ENCODE assay signal across 20 cellular contexts in genomic region chr10:29740981-29741545, GRCh38.
A peak's percentile ranks its signal among the peaks of the same experiment; 100 is the strongest.
DNase-seq lines count a peak whose midpoint lies in the region; ATAC-seq, FAIRE-seq and TF ChIP-seq lines count a peak whose summit lies in the region.
"Had no signal": no experiment of that assay in that cellular context is flagged by ENCODE, and none has a peak within 500 bp of the region (broad histone marks: within the 10 kb centered on the region; RNA-seq: fewer than 3 reads in every experiment).

No MANE protein-coding gene starts in this region.

- H4K91ac ChIP-seq in H9 (ENCODE audit: insufficient read length, low read depth, low read length), result no peak overlapping the region

- no peak overlapping the region for H4K8ac ChIP-seq in H9 (replicated peaks; ENCODE audit: insufficient read length, low read depth, low read length)

- H3K36me3 Mint-ChIP-seq in astrocyte (ENCODE audit: low read depth, unreplicated experiment) (peaks cover 2% of the 10 kb centered on the region), nephron progenitor cell (ENCODE audit: low read depth) (no peaks in the 10 kb centered on the region), H9 (ENCODE audit: insufficient read depth in 1 of 3, low read depth in 3 of 3) (peaks cover 0 to 2% (median 0%) of the 10 kb centered on the region in 3 experiments; a peak in 2 of 7 replicates)
- peaks cover 6% of the 10 kb centered on the region for H3K36me3 Mint-ChIP-seq in dendritic cell treated with granulocyte-macrophage colony-stimulating factor and Interleukin-4, amounts not matched to agents 40 ng/mL and 50 ng/mL, for 4 days (ENCODE audit: low read depth)
- H3K36me3 Mint-ChIP-seq: memory B cell had no signal

- H3K27me3 ChIP-seq in astrocyte (ENCODE audit: insufficient read depth, low read length) (no peaks in the 10 kb centered on the region), thyroid gland (no peaks in the 10 kb centered on the region), H9 (ENCODE audit: insufficient read depth, low read length) (peaks cover 2% of the 10 kb centered on the region; the same call in 1 of the 2 replicates)
- H3K27me3 ChIP-seq: BE2C, SJSA1 had no signal

- H2BK20ac ChIP-seq in H9 (ENCODE audit: low read depth, low read length, poor library complexity, severe bottlenecking), result no peak overlapping the region

- peaks cover 11% of the 10 kb centered on the region for H3K27me3 Mint-ChIP-seq in astrocyte (ENCODE audit: low read depth, unreplicated experiment)
- H3K27me3 Mint-ChIP-seq in dendritic cell treated with granulocyte-macrophage colony-stimulating factor and Interleukin-4, amounts not matched to agents 40 ng/mL and 50 ng/mL, for 4 days, result peaks cover 21% of the 10 kb centered on the region
- H3K27me3 Mint-ChIP-seq in nephron progenitor cell (ENCODE audit: low read depth, poor library complexity), result peaks cover 9% of the 10 kb centered on the region
- peaks cover 28% of the 10 kb centered on the region for H3K27me3 Mint-ChIP-seq in H9 (ENCODE audit: low read depth)

- no peak overlapping the region for H3K14ac ChIP-seq in H9 (ENCODE audit: insufficient read depth, low read length)

- H3K4me1 ChIP-seq in astrocyte (ENCODE audit: insufficient read depth, low read length) (no peaks in the 10 kb centered on the region), thyroid gland (peaks cover 1 to 7% of the 10 kb centered on the region in 2 donors), H9 (ENCODE audit: insufficient read depth, low read length) (no peaks in the 10 kb centered on the region)
- H3K4me1 ChIP-seq: BE2C had no signal

- no peak for ATAC-seq in GM21381 (IDR thresholded peaks at IDR 0.05; ENCODE audit: unreplicated experiment)
- ATAC-seq: PC-3; stimulated activated naive CD8-positive, alpha-beta T cell treated with anti-CD3 and anti-CD28 coated beads, Interleukin-15, Interleukin-2, amounts not matched to agents 100 U/mL and 50 U/mL, for 24 hours had no signal

- FAIRE-seq in astrocyte (lab: Jason Lieb, UNC), result no peak
- FAIRE-seq: D721Med, keratinocyte had no signal

- H3K9me3 ChIP-seq in astrocyte (ENCODE audit: insufficient read depth, low read depth, low read length) (no peaks in the 10 kb centered on the region), thyroid gland (no peaks in the 10 kb centered on the region), H9 (ENCODE audit: control insufficient read depth, low read depth, low read length) (no peaks in the 10 kb centered on the region)
- H3K9me3 ChIP-seq: BE2C, SJSA1 had no signal

- H2AFZ ChIP-seq in astrocyte (ENCODE audit: low read depth, low read length), result no peak overlapping the region
- H2AFZ ChIP-seq in H9 (ENCODE audit: low read length), result no peak overlapping the region

- peaks cover 6% of the 10 kb centered on the region for H3K23me2 ChIP-seq in H9 (ENCODE audit: insufficient read length, low read depth, low read length, poor library complexity, severe bottlenecking)

- TF ChIP-seq CTCF in astrocyte (IDR thresholded peaks at IDR 0.05; ENCODE audit: insufficient read depth, low read depth, low read length), result no peak
- TF ChIP-seq CTCF in nephron progenitor cell (IDR thresholded peaks at IDR 0.05), result no peak
- TF ChIP-seq CTCF in thyroid gland (IDR thresholded peaks at IDR 0.05), result no peak
- no peak for TF ChIP-seq CTCF in H9 (conservative IDR thresholded peaks at IDR 0.05)

- peaks cover 2% of the 10 kb centered on the region for H3K9me3 Mint-ChIP-seq in astrocyte (ENCODE audit: unreplicated experiment)
- H3K9me3 Mint-ChIP-seq in dendritic cell treated with granulocyte-macrophage colony-stimulating factor and Interleukin-4, amounts not matched to agents 40 ng/mL and 50 ng/mL, for 4 days, result no peaks in the 10 kb centered on the region
- peaks cover 4% of the 10 kb centered on the region for H3K9me3 Mint-ChIP-seq in nephron progenitor cell
- H3K9me3 Mint-ChIP-seq in H9, result no peaks in the 10 kb centered on the region
- H3K9me3 Mint-ChIP-seq: T-helper 2 cell treated with Interferon-gamma antibody and Interleukin-4, amounts not matched to agents 5 μg/mL and 100 μg/mL, for 36 hours had no signal

- no peak overlapping the region for H3K9ac ChIP-seq in astrocyte (ENCODE audit: low read length)
- no peak overlapping the region for H3K9ac ChIP-seq in H9 (ENCODE audit: extremely low read depth, insufficient read length, low read length)

- H3K4me3 Mint-ChIP-seq in astrocyte (ENCODE audit: unreplicated experiment) (no peak overlapping the region), nephron progenitor cell (no peak overlapping the region), H9 (no peak overlapping the region)
- H3K4me3 Mint-ChIP-seq in dendritic cell treated with granulocyte-macrophage colony-stimulating factor and Interleukin-4, amounts not matched to agents 40 ng/mL and 50 ng/mL, for 4 days, result no peak overlapping the region
- H3K4me3 Mint-ChIP-seq: memory B cell; T-helper 2 cell treated with Interferon-gamma antibody and Interleukin-4, amounts not matched to agents 5 μg/mL and 100 μg/mL, for 36 hours had no signal

- H2AK5ac ChIP-seq in H9 (ENCODE audit: insufficient read length, low read length), result no peak overlapping the region

- intact Hi-C loops in dendritic cell treated with granulocyte-macrophage colony-stimulating factor and Interleukin-4, amounts not matched to agents 40 ng/mL and 50 ng/mL, for 4 days (cut with micrococcal nuclease), result no loop called here
- intact Hi-C loops in thyroid gland (cut with DNase I), result no loop called here

- H3K27ac Mint-ChIP-seq in astrocyte (ENCODE audit: unreplicated experiment) (no peak overlapping the region), nephron progenitor cell (peak overlapping the region; percentile 57), H9 (no peak overlapping the region)
- peak overlapping the region; percentile 52 for H3K27ac Mint-ChIP-seq in dendritic cell treated with granulocyte-macrophage colony-stimulating factor and Interleukin-4, amounts not matched to agents 40 ng/mL and 50 ng/mL, for 4 days
- H3K27ac Mint-ChIP-seq: memory B cell; T-helper 2 cell treated with Interferon-gamma antibody and Interleukin-4, amounts not matched to agents 5 μg/mL and 100 μg/mL, for 36 hours had no signal

- H3K23ac ChIP-seq in H9 (ENCODE audit: insufficient read length, low read depth, low read length), result no peak overlapping the region

- H3K4me2 ChIP-seq in astrocyte (ENCODE audit: low read length), result no peak overlapping the region
- no peak overlapping the region for H3K4me2 ChIP-seq in H9 (ENCODE audit: insufficient read depth, insufficient read length, low read length)

- no peak overlapping the region for H2BK5ac ChIP-seq in H9 (ENCODE audit: insufficient read length, low read length)

- no peaks in the 10 kb centered on the region for H4K20me1 ChIP-seq in astrocyte (ENCODE audit: insufficient read depth, low read length)
- no peaks in the 10 kb centered on the region for H4K20me1 ChIP-seq in H9 (ENCODE audit: control insufficient read depth, insufficient read depth, insufficient read length)

- no peaks in the 10 kb centered on the region for H3K36me3 ChIP-seq in astrocyte (ENCODE audit: insufficient read depth, low read length)
- H3K36me3 ChIP-seq in thyroid gland, result no peaks in the 10 kb centered on the region
- H3K36me3 ChIP-seq: BE2C, SJSA1 had no signal

- H3K79me2 ChIP-seq in astrocyte (ENCODE audit: insufficient read depth, low read length), result peaks cover 6% of the 10 kb centered on the region
- H3K79me2 ChIP-seq in H9 (ENCODE audit: insufficient read depth, low read length), result no peaks in the 10 kb centered on the region; the same call in 1 of the 2 replicates

- H3K4me1 Mint-ChIP-seq in astrocyte (ENCODE audit: low read depth, unreplicated experiment), result no peaks in the 10 kb centered on the region
- H3K4me1 Mint-ChIP-seq in dendritic cell treated with granulocyte-macrophage colony-stimulating factor and Interleukin-4, amounts not matched to agents 40 ng/mL and 50 ng/mL, for 4 days (ENCODE audit: low read depth), result peaks cover 25% of the 10 kb centered on the region
- peaks cover 46% of the 10 kb centered on the region for H3K4me1 Mint-ChIP-seq in nephron progenitor cell
- H3K4me1 Mint-ChIP-seq in H9, result peaks cover 6% of the 10 kb centered on the region in 2 experiments; a peak in 3 of 4 replicates
- H3K4me1 Mint-ChIP-seq: memory B cell had no signal

- no peaks in the 10 kb centered on the region for H3K79me1 ChIP-seq in H9 (ENCODE audit: insufficient read depth, low read depth, low read length, poor library complexity, severe bottlenecking)

- H3K4ac ChIP-seq in H9 (ENCODE audit: low read depth, low read length), result no peak overlapping the region

- H3K56ac ChIP-seq in H9 (ENCODE audit: insufficient read length, low read depth, low read length), result no peak overlapping the region

- peak; percentile 48 for DNase-seq in astrocyte (ENCODE audit: low read depth)
- DNase-seq in nephron progenitor cell, result no peak
- no peak for DNase-seq in thyroid gland
- no peak for DNase-seq in H9
- DNase-seq in activated T-cell treated with anti-CD3 and anti-CD28 coated beads for 4 hours, result no peak
- DNase-seq: activated CD4-positive, CD25-positive, alpha-beta regulatory T cell; BE2C; caudate nucleus; GDM1; NCI-H1092; NCI-H69; PC-3; stimulated activated naive CD8-positive, alpha-beta T cell treated with anti-CD3 and anti-CD28 coated beads, Interleukin-15, Interleukin-2, amounts not matched to agents 100 U/mL and 50 U/mL, for 24 hours had no signal

- no peak overlapping the region for H3K18ac ChIP-seq in H9 (ENCODE audit: insufficient read length, low read depth, low read length)

- no peak overlapping the region for H2BK12ac ChIP-seq in H9 (ENCODE audit: insufficient read length, low read depth, low read length)

- no peak overlapping the region for H3K4me3 ChIP-seq in astrocyte (ENCODE audit: insufficient read depth, low read depth, low read length)
- no peak overlapping the region for H3K4me3 ChIP-seq in thyroid gland (replicated peaks in 1 of 3)
- H3K4me3 ChIP-seq: SJSA1 had no signal

- H3K27ac ChIP-seq in astrocyte (ENCODE audit: low read depth, low read length), result no peak overlapping the region
- peak overlapping the region in 2 of 3 donors; percentile 20 to 33 for H3K27ac ChIP-seq in thyroid gland
- H3K27ac ChIP-seq in H9 (ENCODE audit: insufficient read length, low read depth, low read length), result no peak overlapping the region
- H3K27ac ChIP-seq: SJSA1 had no signal

- H2BK120ac ChIP-seq in H9 (ENCODE audit: low read depth, low read length, poor library complexity, severe bottlenecking), result no peak overlapping the region

- no peak overlapping the region for H3T11ph ChIP-seq in H9 (ENCODE audit: low read length)

- 67 to 75% methylated on average over 6 of the region's 6 CpGs for WGBS in thyroid gland, 2 donors
- no CpG with 5 or more reads among the region's 6 CpGs for WGBS in H9 (ENCODE audit: extremely low coverage, insufficient read length, low lambda C conversion rate)

- no peak overlapping the region for H2BK15ac ChIP-seq in H9 (ENCODE audit: low read depth, low read length)

- TF ChIP-seq POLR2A in thyroid gland (IDR thresholded peaks at IDR 0.05), result no peak

- no peak overlapping the region for H4K5ac ChIP-seq in H9 (ENCODE audit: insufficient read length, low read depth, low read length)

Comparison
In these comparisons a context has a peak if more than half of its experiments do, and no peak if none do; other contexts are left out.
1. H3K27ac ChIP-seq: peak in thyroid gland (2 of 3); none in astrocyte (single experiment) and H9 (single experiment).
2. H3K27ac Mint-ChIP-seq: peak in dendritic cell treated with granulocyte-macrophage colony-stimulating factor and Interleukin-4, amounts not matched to agents 40 ng/mL and 50 ng/mL, for 4 days (single experiment) and nephron progenitor cell (single experiment); none in astrocyte (single experiment) and H9 (0 of 3).